Comparison of ENCODE assay signal across 8 cellular contexts in genomic region chr9:136765745-136766409, GRCh38.
DNase-seq lines count a peak whose midpoint lies in the region; ATAC-seq lines count a peak whose summit lies in the region.
"Not testable (repeated sequence)": the region's sequence is repeated elsewhere in the genome, so short reads cannot be mapped to it uniquely, and the experiment has no call there.

No MANE protein-coding gene starts in this region.

- peak overlapping the region; percentile 36 for H3K4me3 Mint-ChIP-seq in stimulated activated effector memory CD8-positive, alpha-beta T cell treated with anti-CD3 and anti-CD28 coated beads, Interleukin-12 subunit alpha, Interleukin-12 subunit beta, amount 100 ng/mL, for 72 hours

- peak overlapping the region; percentile 83 for H3K27ac Mint-ChIP-seq in stimulated activated effector memory CD8-positive, alpha-beta T cell treated with anti-CD3 and anti-CD28 coated beads, Interleukin-12 subunit alpha, Interleukin-12 subunit beta, amount 100 ng/mL, for 72 hours

- H3K4me3 ChIP-seq in GM08714 (ENCODE audit: low read length): peak overlapping the region; percentile 1; the same call in 1 of the 2 replicates

- H3K4me1 Mint-ChIP-seq in stimulated activated effector memory CD8-positive, alpha-beta T cell treated with anti-CD3 and anti-CD28 coated beads, Interleukin-12 subunit alpha, Interleukin-12 subunit beta, amount 100 ng/mL, for 72 hours: peaks cover 24% of the 10 kb centered on the region

- ATAC-seq in GM18858 (IDR thresholded peaks at IDR 0.05; ENCODE audit: unreplicated experiment) (peak; percentile 43), GM21360 (IDR thresholded peaks at IDR 0.05; ENCODE audit: unreplicated experiment) (peak; percentile 47), HG02798 (IDR thresholded peaks at IDR 0.05; ENCODE audit: poor library complexity, unreplicated experiment) (peak; percentile 65), HG03520 (IDR thresholded peaks at IDR 0.05; ENCODE audit: unreplicated experiment) (peak; percentile 53)
- peak; percentile 61 for ATAC-seq in stimulated activated effector memory CD8-positive, alpha-beta T cell treated with anti-CD3 and anti-CD28 coated beads, Interleukin-12 subunit alpha, Interleukin-12 subunit beta, amount 100 ng/mL, for 72 hours

- peak; percentile 22 for DNase-seq in OCI-M1 (lab: John Stamatoyannopoulos, UW)
- DNase-seq in epidermal melanocyte (ENCODE audit: insufficient read length, low spot score): peak; percentile 4
- DNase-seq in stimulated activated effector memory CD8-positive, alpha-beta T cell treated with anti-CD3 and anti-CD28 coated beads, Interleukin-12 subunit alpha, Interleukin-12 subunit beta, amount 100 ng/mL, for 72 hours (ENCODE audit: low spot score in 2 of 2): not testable (repeated sequence)

- not testable (repeated sequence) for H3K9me3 Mint-ChIP-seq in stimulated activated effector memory CD8-positive, alpha-beta T cell treated with anti-CD3 and anti-CD28 coated beads, Interleukin-12 subunit alpha, Interleukin-12 subunit beta, amount 100 ng/mL, for 72 hours

- H3K36me3 Mint-ChIP-seq in stimulated activated effector memory CD8-positive, alpha-beta T cell treated with anti-CD3 and anti-CD28 coated beads, Interleukin-12 subunit alpha, Interleukin-12 subunit beta, amount 100 ng/mL, for 72 hours: not testable (repeated sequence)
